ENCODE assay signal across 26 cellular contexts in the genomic region with DNA sequence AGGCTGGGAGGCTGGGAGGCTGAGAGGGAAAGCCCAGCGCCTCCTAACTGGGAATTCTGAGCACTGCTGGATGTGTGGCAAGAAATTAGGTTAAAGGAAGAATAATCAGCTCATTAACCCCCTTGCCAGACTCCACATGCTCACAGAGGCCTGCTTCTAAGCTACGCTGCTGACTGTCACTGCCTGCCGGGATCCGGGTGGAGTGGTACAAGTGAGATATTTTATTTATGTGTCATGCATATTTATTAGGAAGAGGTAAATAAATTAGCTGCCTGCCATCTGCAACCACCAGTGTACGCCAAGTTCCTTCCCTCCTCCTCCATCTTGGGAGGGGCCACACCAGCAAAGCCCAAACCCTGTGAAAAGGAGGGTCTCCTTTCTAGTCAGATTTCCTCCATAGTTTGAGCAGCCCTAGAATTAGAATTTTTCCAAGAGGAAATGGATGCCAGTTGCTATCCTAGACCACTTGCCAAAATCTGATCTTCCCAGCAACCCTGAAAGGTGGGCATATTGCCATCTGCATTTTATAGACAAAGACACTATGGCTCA. TPM values are rescaled to one million over a fixed set of nuclear protein-coding genes. Genes with fewer than 3 reads are reported as not detected.
"Had no signal": no experiment of that assay in that cellular context is flagged by ENCODE, and none has a peak within 500 bp of the region (broad histone marks: within the 10 kb centered on the region; RNA-seq: fewer than 3 reads in every experiment).

No MANE protein-coding gene starts in this region.

- DNase-seq: activated B cell treated with CpG ODN at 0.5 μM for 24 hours; activated CD4-positive, alpha-beta T cell treated with anti-CD3 and anti-CD28 coated beads for 1 hour; activated CD4-positive, alpha-beta T cell treated with anti-CD3 and anti-CD28 coated beads, Interleukin-2, amount 10 ng/mL, durations not matched to agents 24 days and 14 days; activated CD4-positive, alpha-beta T cell treated with anti-CD3 and anti-CD28 coated beads, Interleukin-2, amount 50 U/mL, for 48 hours; activated CD8-positive, alpha-beta memory T cell treated with anti-CD3 and anti-CD28 coated beads, Interleukin-2, amount 10 ng/mL, durations not matched to agents 7 days and 5 days; activated effector memory CD4-positive, alpha-beta T cell treated with Interleukin-2 at 50 U/mL for 16 hours; activated naive CD4-positive, alpha-beta T cell treated with Interleukin-2 at 50 U/mL for 16 hours; activated naive CD8-positive, alpha-beta T cell treated with anti-CD3 and anti-CD28 coated beads, Interleukin-2, amount 50 U/mL, for 24 hours; activated T-cell treated with anti-CD3 and anti-CD28 coated beads, Interleukin-2, amount 50 U/mL, for 24 hours; amygdala; caudate nucleus; MV-4-11; NCI-H1092 treated with DMSO at 0.1 percent for 48 hours; NCI-H1417 treated with DMSO at 0.1 percent for 48 hours; NCI-H187; NCI-H2081; NCI-H446; NCI-H524; SHP77 treated with DMSO at 0.1 percent for 48 hours; T-cell; T-helper 2 cell; T1000 had no signal

- ATAC-seq: activated CD8-positive, alpha-beta memory T cell treated with anti-CD3 and anti-CD28 coated beads, Interleukin-2, amount 10 ng/mL, durations not matched to agents 7 days and 5 days; activated naive CD4-positive, alpha-beta T cell treated with anti-CD3 and anti-CD28 coated beads, Interleukin-2, amount 50 U/mL, for 72 hours; activated naive CD8-positive, alpha-beta T cell treated with anti-CD3 and anti-CD28 coated beads, Interleukin-2, amount 50 U/mL, for 24 hours; T-cell had no signal

RNA-seq across cellular contexts. Expression of gene GRIP2, which starts 43.5 kb away (rescaled TPM):
- total RNA-seq: activated B cell treated with CpG ODN at 0.5 μM for 24 hours; activated CD4-positive, alpha-beta T cell treated with anti-CD3 and anti-CD28 coated beads, Interleukin-2, amount 10 ng/mL, durations not matched to agents 24 days and 14 days; activated CD8-positive, alpha-beta memory T cell treated with anti-CD3 and anti-CD28 coated beads, Interleukin-2, amount 10 ng/mL, durations not matched to agents 7 days and 5 days; activated naive CD4-positive, alpha-beta T cell treated with anti-CD3 and anti-CD28 coated beads, Interleukin-2, amount 50 U/mL, for 72 hours; activated T-helper 1 cell treated with anti-CD3 and anti-CD28 coated beads, Interleukin-12 subunit alpha, Interleukin-12 subunit beta, Interleukin-2, Interleukin-4 antibody, amounts not matched to agents 30 ng/mL and 10 ng/mL and 1 ng/mL, durations not matched to agents 14 hours and 24 hours and 36 hours; LHCN-M2; MCF 10A had no signal
